In the genomic region with DNA sequence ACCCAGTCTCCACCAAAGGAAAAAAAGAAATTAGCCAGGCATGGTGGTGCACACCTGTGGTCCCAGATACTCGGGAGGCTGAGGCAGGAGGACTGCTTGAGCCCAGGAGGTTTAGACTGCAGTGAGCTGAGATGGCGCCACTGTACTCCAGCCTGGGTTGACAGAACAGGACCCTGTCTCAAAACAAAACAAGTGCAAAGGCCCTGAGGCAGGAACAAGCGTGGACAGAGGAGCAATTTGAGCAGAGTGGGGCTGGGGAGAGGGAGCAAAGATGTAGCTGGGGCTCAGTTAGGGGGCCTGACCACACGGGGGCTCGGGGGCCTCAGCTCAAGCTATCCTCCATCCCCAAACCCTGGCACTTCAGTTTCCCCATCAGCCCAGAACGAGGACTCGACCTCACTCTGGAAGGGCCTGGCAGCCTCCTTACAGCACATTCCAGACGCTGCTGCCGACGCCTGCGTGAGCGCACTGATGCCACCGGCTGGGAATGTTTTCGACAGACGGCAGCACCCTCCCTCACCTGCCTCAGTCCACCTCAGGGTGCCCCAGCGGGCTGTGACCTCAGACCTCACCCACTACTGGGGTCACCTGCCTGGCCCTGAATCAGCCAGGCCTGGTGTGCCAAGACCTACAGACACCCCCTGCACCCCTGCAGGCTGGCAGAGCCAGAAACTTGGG, we compare ENCODE assay signal across 18 cellular contexts. TPM values are rescaled to one million over a fixed set of nuclear protein-coding genes. Genes with fewer than 3 reads are reported as not detected.
DNase-seq lines count a peak whose midpoint lies in the region; ATAC-seq and TF ChIP-seq lines count a peak whose summit lies in the region.
"Had no signal": no experiment of that assay in that cellular context is flagged by ENCODE, and none has a peak within 500 bp of the region (broad histone marks: within the 10 kb centered on the region; RNA-seq: fewer than 3 reads in every experiment).

No MANE protein-coding gene starts in this region.

- H3K4me3 Mint-ChIP-seq in activated CD4-positive, alpha-beta memory T cell treated with anti-CD3 and anti-CD28 coated beads for 36 hours: no peak overlapping the region
- no peak overlapping the region for H3K4me3 Mint-ChIP-seq in activated CD4-positive, alpha-beta memory T cell treated with anti-CD3 and anti-CD28 coated beads, Interleukin-2, amount 10 ng/mL, durations not matched to agents 7 days and 5 days
- H3K4me3 Mint-ChIP-seq in progenitor cell of endocrine pancreas (ENCODE audit: low read depth): peak overlapping the region; percentile 14
- H3K4me3 Mint-ChIP-seq in activated CD8-positive, alpha-beta T cell treated with anti-CD3 and anti-CD28 coated beads for 36 hours: no peak overlapping the region
- no peak overlapping the region for H3K4me3 Mint-ChIP-seq in activated CD8-positive, alpha-beta memory T cell treated with anti-CD3 and anti-CD28 coated beads, Interleukin-2, amount 10 ng/mL, durations not matched to agents 7 days and 5 days

- no peak overlapping the region for H2AFZ ChIP-seq in PC-3 (ENCODE audit: low read length)

- POLR2A ChIA-PET in activated CD4-positive, alpha-beta memory T cell treated with anti-CD3 and anti-CD28 coated beads for 36 hours (lab: Charles Lee): no interaction called here
- POLR2A ChIA-PET in activated CD4-positive, alpha-beta memory T cell treated with anti-CD3 and anti-CD28 coated beads, Interleukin-2, amount 10 ng/mL, durations not matched to agents 7 days and 5 days (lab: Charles Lee): interaction anchor here (1.7 to 1.8 kb wide), 2 partner anchors 10 to 28 kb away, joined by 4 to 7 read pairs; partner anchors contain the start of gene RNF126
- POLR2A ChIA-PET in PC-3 (lab: Charles Lee; ENCODE audit: unreplicated experiment): no interaction called here
- POLR2A ChIA-PET in activated CD8-positive, alpha-beta T cell treated with anti-CD3 and anti-CD28 coated beads for 36 hours (lab: Charles Lee): interaction anchor here (0.6 to 1.3 kb wide), 3 partner anchors 22 to 55 kb away, joined by 3 to 7 read pairs (median 3); no protein-coding TSS in a partner anchor

- no peak for DNase-seq in activated CD4-positive, alpha-beta memory T cell treated with anti-CD3 and anti-CD28 coated beads for 36 hours
- DNase-seq in activated CD4-positive, alpha-beta memory T cell treated with anti-CD3 and anti-CD28 coated beads, Interleukin-2, amount 10 ng/mL, durations not matched to agents 7 days and 5 days: no peak
- DNase-seq in PC-3 (no peak), lung (ENCODE audit: low spot score) (no peak), progenitor cell of endocrine pancreas (ENCODE audit: low spot score, unreplicated experiment) (no peak)
- no peak for DNase-seq in activated CD8-positive, alpha-beta T cell treated with anti-CD3 and anti-CD28 coated beads for 36 hours
- no peak for DNase-seq in activated CD8-positive, alpha-beta memory T cell treated with anti-CD3 and anti-CD28 coated beads, Interleukin-2, amount 10 ng/mL, durations not matched to agents 7 days and 5 days
- DNase-seq: Caco-2, KBM-7, NCI-H1048, NCI-H345, NCI-H69, SHP77 treated with DMSO at 0.1 percent for 48 hours had no signal

- H3K9me3 Mint-ChIP-seq in activated CD4-positive, alpha-beta memory T cell treated with anti-CD3 and anti-CD28 coated beads for 36 hours: no peaks in the 10 kb centered on the region
- H3K9me3 Mint-ChIP-seq in activated CD4-positive, alpha-beta memory T cell treated with anti-CD3 and anti-CD28 coated beads, Interleukin-2, amount 10 ng/mL, durations not matched to agents 7 days and 5 days: no peaks in the 10 kb centered on the region
- H3K9me3 Mint-ChIP-seq in progenitor cell of endocrine pancreas (ENCODE audit: low read depth): no peaks in the 10 kb centered on the region
- no peaks in the 10 kb centered on the region for H3K9me3 Mint-ChIP-seq in activated CD8-positive, alpha-beta T cell treated with anti-CD3 and anti-CD28 coated beads for 36 hours
- no peaks in the 10 kb centered on the region for H3K9me3 Mint-ChIP-seq in activated CD8-positive, alpha-beta memory T cell treated with anti-CD3 and anti-CD28 coated beads, Interleukin-2, amount 10 ng/mL, durations not matched to agents 7 days and 5 days (ENCODE audit: low read depth)

- no peak overlapping the region for H3K9ac ChIP-seq in PC-3 (ENCODE audit: low read length)

- CTCF ChIA-PET in activated CD4-positive, alpha-beta memory T cell treated with anti-CD3 and anti-CD28 coated beads for 36 hours (lab: Charles Lee): interaction anchor here (1.8 kb wide), 1 partner anchor 29 kb away, joined by 4 read pairs; no protein-coding TSS in a partner anchor
- CTCF ChIA-PET in activated CD4-positive, alpha-beta memory T cell treated with anti-CD3 and anti-CD28 coated beads, Interleukin-2, amount 10 ng/mL, durations not matched to agents 7 days and 5 days (lab: Charles Lee): no interaction called here
- CTCF ChIA-PET in PC-3 (lab: Charles Lee): no interaction called here
- CTCF ChIA-PET in activated CD8-positive, alpha-beta T cell treated with anti-CD3 and anti-CD28 coated beads for 36 hours (lab: Charles Lee): interaction anchor here (1.7 to 2.6 kb wide), 2 partner anchors 103 to 124 kb away, joined by 5 to 9 read pairs; partner anchors contain the start of gene CDC34
- CTCF ChIA-PET in activated CD8-positive, alpha-beta memory T cell treated with anti-CD3 and anti-CD28 coated beads, Interleukin-2, amount 10 ng/mL, durations not matched to agents 7 days and 5 days (lab: Charles Lee): no interaction called here

- intact Hi-C loops in activated CD4-positive, alpha-beta memory T cell treated with anti-CD3 and anti-CD28 coated beads for 36 hours (cut with micrococcal nuclease): loop anchor here (10.0 kb wide), 1 partner anchor 50 kb away; the partner anchor contains the start of gene HCN2
- intact Hi-C loops in PC-3 (cut with micrococcal nuclease): loop anchor here (10.0 kb wide), 1 partner anchor 60 kb away; the partner anchor contains the start of gene BSG
- intact Hi-C loops in activated CD8-positive, alpha-beta T cell treated with anti-CD3 and anti-CD28 coated beads for 36 hours (cut with micrococcal nuclease): no loop called here

- H3K4me1 ChIP-seq in PC-3 (ENCODE audit: insufficient read depth, low read length) (peaks cover 5% of the 10 kb centered on the region; the same call in 1 of the 2 replicates), lung (ENCODE audit: control insufficient read depth in 2 of 2, insufficient read depth in 2 of 2, low read length in 2 of 2) (peaks cover 0 to 14% of the 10 kb centered on the region in 2 donors)

- 86 to 92% methylated on average over 16 of the region's 16 CpGs for WGBS in lung, 2 donors

- peaks cover 30% of the 10 kb centered on the region for H3K79me2 ChIP-seq in PC-3 (ENCODE audit: low read length)

- H3K4me3 ChIP-seq in PC-3 (ENCODE audit: low read length): no peak overlapping the region
- H3K4me3 ChIP-seq in lung: peak overlapping the region; percentile 11

- no TSS peak for BruUV-seq in PC-3 (replicated peaks; lab: Mats Ljungman, UMichigan)

- no peaks in the 10 kb centered on the region for H3K27me3 Mint-ChIP-seq in activated CD4-positive, alpha-beta memory T cell treated with anti-CD3 and anti-CD28 coated beads for 36 hours
- H3K27me3 Mint-ChIP-seq in activated CD4-positive, alpha-beta memory T cell treated with anti-CD3 and anti-CD28 coated beads, Interleukin-2, amount 10 ng/mL, durations not matched to agents 7 days and 5 days: peaks cover 2% of the 10 kb centered on the region
- H3K27me3 Mint-ChIP-seq in progenitor cell of endocrine pancreas: peaks cover 19% of the 10 kb centered on the region
- H3K27me3 Mint-ChIP-seq in activated CD8-positive, alpha-beta T cell treated with anti-CD3 and anti-CD28 coated beads for 36 hours: no peaks in the 10 kb centered on the region
- peaks cover 3% of the 10 kb centered on the region for H3K27me3 Mint-ChIP-seq in activated CD8-positive, alpha-beta memory T cell treated with anti-CD3 and anti-CD28 coated beads, Interleukin-2, amount 10 ng/mL, durations not matched to agents 7 days and 5 days

- peaks cover 39% of the 10 kb centered on the region for H3K4me1 Mint-ChIP-seq in activated CD4-positive, alpha-beta memory T cell treated with anti-CD3 and anti-CD28 coated beads for 36 hours (ENCODE audit: low read depth)
- H3K4me1 Mint-ChIP-seq in activated CD4-positive, alpha-beta memory T cell treated with anti-CD3 and anti-CD28 coated beads, Interleukin-2, amount 10 ng/mL, durations not matched to agents 7 days and 5 days: peaks cover 37% of the 10 kb centered on the region
- H3K4me1 Mint-ChIP-seq in progenitor cell of endocrine pancreas (ENCODE audit: low read depth): peaks cover 6% of the 10 kb centered on the region
- peaks cover 25% of the 10 kb centered on the region for H3K4me1 Mint-ChIP-seq in activated CD8-positive, alpha-beta T cell treated with anti-CD3 and anti-CD28 coated beads for 36 hours (ENCODE audit: low read depth)
- H3K4me1 Mint-ChIP-seq in activated CD8-positive, alpha-beta memory T cell treated with anti-CD3 and anti-CD28 coated beads, Interleukin-2, amount 10 ng/mL, durations not matched to agents 7 days and 5 days: peaks cover 21% of the 10 kb centered on the region

- H3K9me3 ChIP-seq in PC-3 (ENCODE audit: low read length) (no peaks in the 10 kb centered on the region), lung (ENCODE audit: control insufficient read depth in 2 of 2, insufficient read depth in 1 of 2, low read length in 1 of 2) (no peaks in the 10 kb centered on the region)
- H3K9me3 ChIP-seq: Caco-2 had no signal

- H3K27ac ChIP-seq in PC-3 (ENCODE audit: low read length) (no peak overlapping the region), lung (ENCODE audit: low read depth in 1 of 2, low read length in 1 of 2) (no peak overlapping the region)

- TF ChIP-seq CTCF in PC-3 (conservative IDR thresholded peaks at IDR 0.05; ENCODE audit: low read depth, low read length) (no peak), lung (IDR thresholded peaks at IDR 0.05; ENCODE audit: control extremely low read depth, extremely low read depth) (no peak), progenitor cell of endocrine pancreas (IDR thresholded peaks at IDR 0.05; ENCODE audit: unreplicated experiment) (no peak)
- TF ChIP-seq CTCF in activated CD8-positive, alpha-beta T cell treated with anti-CD3 and anti-CD28 coated beads for 36 hours (IDR thresholded peaks at IDR 0.05): no peak

- ATAC-seq in PC-3: no peak
- no peak for ATAC-seq in lung (ENCODE audit: insufficient read depth, low FRiP score)
- ATAC-seq in HG03432 (IDR thresholded peaks at IDR 0.05; ENCODE audit: unreplicated experiment): no peak
- ATAC-seq in activated CD8-positive, alpha-beta T cell treated with anti-CD3 and anti-CD28 coated beads for 36 hours: no peak
- ATAC-seq in activated CD8-positive, alpha-beta memory T cell treated with anti-CD3 and anti-CD28 coated beads, Interleukin-2, amount 10 ng/mL, durations not matched to agents 7 days and 5 days: no peak
- ATAC-seq: HCT116, Panc1 had no signal

- no peaks in the 10 kb centered on the region for H3F3A ChIP-seq in PC-3 (ENCODE audit: low read length, unreplicated experiment)

- peaks cover 15% of the 10 kb centered on the region for H3K36me3 Mint-ChIP-seq in activated CD4-positive, alpha-beta memory T cell treated with anti-CD3 and anti-CD28 coated beads for 36 hours
- H3K36me3 Mint-ChIP-seq in activated CD4-positive, alpha-beta memory T cell treated with anti-CD3 and anti-CD28 coated beads, Interleukin-2, amount 10 ng/mL, durations not matched to agents 7 days and 5 days (ENCODE audit: low read depth): peaks cover 8% of the 10 kb centered on the region
- H3K36me3 Mint-ChIP-seq in progenitor cell of endocrine pancreas (ENCODE audit: insufficient read depth): peaks cover 2% of the 10 kb centered on the region
- peaks cover 18% of the 10 kb centered on the region for H3K36me3 Mint-ChIP-seq in activated CD8-positive, alpha-beta T cell treated with anti-CD3 and anti-CD28 coated beads for 36 hours (ENCODE audit: low read depth)
- peaks cover 1% of the 10 kb centered on the region for H3K36me3 Mint-ChIP-seq in activated CD8-positive, alpha-beta memory T cell treated with anti-CD3 and anti-CD28 coated beads, Interleukin-2, amount 10 ng/mL, durations not matched to agents 7 days and 5 days

- H3K27ac Mint-ChIP-seq in activated CD4-positive, alpha-beta memory T cell treated with anti-CD3 and anti-CD28 coated beads for 36 hours: peak overlapping the region; percentile 49
- no peak overlapping the region for H3K27ac Mint-ChIP-seq in activated CD4-positive, alpha-beta memory T cell treated with anti-CD3 and anti-CD28 coated beads, Interleukin-2, amount 10 ng/mL, durations not matched to agents 7 days and 5 days
- no peak overlapping the region for H3K27ac Mint-ChIP-seq in progenitor cell of endocrine pancreas
- no peak overlapping the region for H3K27ac Mint-ChIP-seq in activated CD8-positive, alpha-beta T cell treated with anti-CD3 and anti-CD28 coated beads for 36 hours
- no peak overlapping the region for H3K27ac Mint-ChIP-seq in activated CD8-positive, alpha-beta memory T cell treated with anti-CD3 and anti-CD28 coated beads, Interleukin-2, amount 10 ng/mL, durations not matched to agents 7 days and 5 days

- H3K4me2 ChIP-seq in PC-3 (ENCODE audit: low read length): peak overlapping the region; percentile 90; the same call in 1 of the 2 replicates

- no peaks in the 10 kb centered on the region for H3K27me3 ChIP-seq in PC-3 (ENCODE audit: low read length)
- H3K27me3 ChIP-seq in lung (ENCODE audit: control insufficient read depth, insufficient read depth): no peaks in the 10 kb centered on the region

- H3K36me3 ChIP-seq in PC-3 (ENCODE audit: low read depth, low read length) (no peaks in the 10 kb centered on the region), lung (ENCODE audit: control insufficient read depth in 2 of 2, insufficient read depth in 2 of 2, low read length in 2 of 2) (peaks cover 0 to 3% of the 10 kb centered on the region in 2 donors)

- no peaks in the 10 kb centered on the region for H3K9me2 ChIP-seq in PC-3 (replicated peaks; ENCODE audit: low read length)

- H4K20me1 ChIP-seq in PC-3 (ENCODE audit: low read length): no peaks in the 10 kb centered on the region

RNA-seq across cellular contexts. Expression of gene POLRMT, which starts 1.8 kb away (rescaled TPM):
- 10 to 100 TPM; 71.5 to 72.5 TPM for total RNA-seq in activated CD4-positive, alpha-beta memory T cell treated with anti-CD3 and anti-CD28 coated beads for 36 hours
- total RNA-seq in activated CD4-positive, alpha-beta memory T cell treated with anti-CD3 and anti-CD28 coated beads, Interleukin-2, amount 10 ng/mL, durations not matched to agents 7 days and 5 days: 10 to 100 TPM; 44.8 to 45.1 TPM
- total RNA-seq in PC-3 (2014; rRNA removed) (60.5 and 80.6 TPM in 2 replicates), lung (10 to 100 TPM; 16.1 to 43.3 TPM), progenitor cell of endocrine pancreas (62.9 and 68.4 TPM in 2 replicates)
- 10 to 100 TPM; 33.5 to 76.7 TPM for polyA plus RNA-seq in lung
- 10 to 100 TPM; 66.6 to 67.9 TPM for total RNA-seq in activated CD8-positive, alpha-beta T cell treated with anti-CD3 and anti-CD28 coated beads for 36 hours
- total RNA-seq in activated CD8-positive, alpha-beta memory T cell treated with anti-CD3 and anti-CD28 coated beads, Interleukin-2, amount 10 ng/mL, durations not matched to agents 7 days and 5 days: 10 to 100 TPM; 65.0 to 68.1 TPM

RNA-seq across cellular contexts. Expression of gene FGF22, which starts 4.6 kb away (rescaled TPM):
- under 1 TPM in 1 of 2 experiments, not detected in 1; 0.14 TPM for total RNA-seq in activated CD4-positive, alpha-beta memory T cell treated with anti-CD3 and anti-CD28 coated beads for 36 hours
- not detected for total RNA-seq in activated CD4-positive, alpha-beta memory T cell treated with anti-CD3 and anti-CD28 coated beads, Interleukin-2, amount 10 ng/mL, durations not matched to agents 7 days and 5 days
- 0.81 and 1.3 TPM in 2 replicates for total RNA-seq in PC-3 (2014; rRNA removed)
- total RNA-seq in lung: under 1 TPM; 0.23 to 0.46 TPM
- under 1 TPM; 0.10 to 0.85 TPM for polyA plus RNA-seq in lung
- total RNA-seq in progenitor cell of endocrine pancreas: 0.43 and 0.49 TPM in 2 replicates
- under 1 TPM in 1 of 2 experiments, not detected in 1; 0.16 TPM for total RNA-seq in activated CD8-positive, alpha-beta T cell treated with anti-CD3 and anti-CD28 coated beads for 36 hours
- not detected for total RNA-seq in activated CD8-positive, alpha-beta memory T cell treated with anti-CD3 and anti-CD28 coated beads, Interleukin-2, amount 10 ng/mL, durations not matched to agents 7 days and 5 days
- total RNA-seq: A172 had no signal

RNA-seq across cellular contexts. Expression of gene RNF126, which starts 27.9 kb away (rescaled TPM):
- total RNA-seq in activated CD4-positive, alpha-beta memory T cell treated with anti-CD3 and anti-CD28 coated beads for 36 hours: 10 to 100 TPM; 84.4 to 89.7 TPM
- 10 to 100 TPM; 80.6 to 82.2 TPM for total RNA-seq in activated CD4-positive, alpha-beta memory T cell treated with anti-CD3 and anti-CD28 coated beads, Interleukin-2, amount 10 ng/mL, durations not matched to agents 7 days and 5 days
- total RNA-seq in PC-3 (2014; rRNA removed) (86.4 and 89.2 TPM in 2 replicates), lung (10 to 100 TPM; 18.1 to 46.2 TPM), progenitor cell of endocrine pancreas (37.3 and 39.2 TPM in 2 replicates)
- polyA plus RNA-seq in lung: 10 to 100 TPM; 32.2 to 41.9 TPM
- 100 to 1,000 TPM in 1 of 2 experiments, 10 to 100 TPM in 1; 99.1 to 101 TPM for total RNA-seq in activated CD8-positive, alpha-beta T cell treated with anti-CD3 and anti-CD28 coated beads for 36 hours
- 10 to 100 TPM; 76.9 to 83.0 TPM for total RNA-seq in activated CD8-positive, alpha-beta memory T cell treated with anti-CD3 and anti-CD28 coated beads, Interleukin-2, amount 10 ng/mL, durations not matched to agents 7 days and 5 days

RNA-seq across cellular contexts. Expression of gene FSTL3, which starts 41.1 kb away (rescaled TPM):
- total RNA-seq in activated CD4-positive, alpha-beta memory T cell treated with anti-CD3 and anti-CD28 coated beads for 36 hours: 1 to 10 TPM; 5.7 to 6.0 TPM
- total RNA-seq in activated CD4-positive, alpha-beta memory T cell treated with anti-CD3 and anti-CD28 coated beads, Interleukin-2, amount 10 ng/mL, durations not matched to agents 7 days and 5 days: 1 to 10 TPM; 2.5 to 3.0 TPM
- total RNA-seq in PC-3 (2014; rRNA removed): 49.9 and 53.3 TPM in 2 replicates
- total RNA-seq in lung: 100 to 1,000 TPM in 1 of 2 donors, 10 to 100 TPM in 1; 15.1 to 120 TPM
- 100 to 1,000 TPM; 109 to 172 TPM for polyA plus RNA-seq in lung
- 13.8 and 14.4 TPM in 2 replicates for total RNA-seq in progenitor cell of endocrine pancreas
- total RNA-seq in activated CD8-positive, alpha-beta T cell treated with anti-CD3 and anti-CD28 coated beads for 36 hours: 10 to 100 TPM; 12.3 TPM
- 1 to 10 TPM; 2.2 to 3.1 TPM for total RNA-seq in activated CD8-positive, alpha-beta memory T cell treated with anti-CD3 and anti-CD28 coated beads, Interleukin-2, amount 10 ng/mL, durations not matched to agents 7 days and 5 days

RNA-seq across cellular contexts. Expression of gene HCN2, which starts 45.4 kb away (rescaled TPM):
- 1 to 10 TPM in 1 of 2 experiments, under 1 TPM in 1; 1.00 to 1.0 TPM for total RNA-seq in activated CD4-positive, alpha-beta memory T cell treated with anti-CD3 and anti-CD28 coated beads for 36 hours
- total RNA-seq in activated CD4-positive, alpha-beta memory T cell treated with anti-CD3 and anti-CD28 coated beads, Interleukin-2, amount 10 ng/mL, durations not matched to agents 7 days and 5 days: 1 to 10 TPM; 3.1 to 3.5 TPM
- total RNA-seq in PC-3 (2014; rRNA removed): 0.04 and 0.46 TPM in 2 replicates
- under 1 TPM; 0.21 to 0.37 TPM for total RNA-seq in lung
- under 1 TPM; 0.04 to 0.11 TPM for polyA plus RNA-seq in lung
- total RNA-seq in progenitor cell of endocrine pancreas: 0.34 and 0.47 TPM in 2 replicates
- under 1 TPM; 0.18 TPM for total RNA-seq in activated CD8-positive, alpha-beta T cell treated with anti-CD3 and anti-CD28 coated beads for 36 hours
- total RNA-seq in activated CD8-positive, alpha-beta memory T cell treated with anti-CD3 and anti-CD28 coated beads, Interleukin-2, amount 10 ng/mL, durations not matched to agents 7 days and 5 days: under 1 TPM; 0.67 to 0.75 TPM
- total RNA-seq: HT-29 had no signal

Comparison
In these comparisons a context has a peak if more than half of its experiments do, and no peak if none do; other contexts are left out.
1. CTCF ChIA-PET loops: an anchor here in activated CD4-positive, alpha-beta memory T cell treated with anti-CD3 and anti-CD28 coated beads for 36 hours (1.8 kb wide) and activated CD8-positive, alpha-beta T cell treated with anti-CD3 and anti-CD28 coated beads for 36 hours (1.7 to 2.6 kb wide); none called in activated CD4-positive, alpha-beta memory T cell treated with anti-CD3 and anti-CD28 coated beads, Interleukin-2, amount 10 ng/mL, durations not matched to agents 7 days and 5 days, PC-3 and activated CD8-positive, alpha-beta memory T cell treated with anti-CD3 and anti-CD28 coated beads, Interleukin-2, amount 10 ng/mL, durations not matched to agents 7 days and 5 days.
2. POLR2A ChIA-PET loops: an anchor here in activated CD4-positive, alpha-beta memory T cell treated with anti-CD3 and anti-CD28 coated beads, Interleukin-2, amount 10 ng/mL, durations not matched to agents 7 days and 5 days (1.7 to 1.8 kb wide) and activated CD8-positive, alpha-beta T cell treated with anti-CD3 and anti-CD28 coated beads for 36 hours (0.6 to 1.3 kb wide); none called in activated CD4-positive, alpha-beta memory T cell treated with anti-CD3 and anti-CD28 coated beads for 36 hours and PC-3.